In genomic region chr11:91773090-91773489, GRCh38 we compare ENCODE assay signal across 12 cellular contexts.
A peak's percentile ranks its signal among the peaks of the same experiment; 100 is the strongest.
DNase-seq lines count a peak whose midpoint lies in the region; ATAC-seq and TF ChIP-seq lines count a peak whose summit lies in the region.
"Had no signal": no experiment of that assay in that cellular context is flagged by ENCODE, and none has a peak within 500 bp of the region (broad histone marks: within the 10 kb centered on the region; RNA-seq: fewer than 3 reads in every experiment).

No MANE protein-coding gene starts in this region.

- no peak overlapping the region for H3K9ac ChIP-seq in mesenchymal stem cell (ENCODE audit: low read length)
- H3K9ac ChIP-seq: GM23248 had no signal

- no peak overlapping the region for H3K4ac ChIP-seq in mesenchymal stem cell (ENCODE audit: low read depth in 1 of 2, low read length in 2 of 2)

- H3K27ac ChIP-seq in mesenchymal stem cell (ENCODE audit: low read length, poor library complexity, severe bottlenecking) (no peak overlapping the region), adrenal gland (no peak overlapping the region)
- H3K27ac ChIP-seq: GM23248 had no signal

- no peak overlapping the region for H2BK12ac ChIP-seq in mesenchymal stem cell (ENCODE audit: low read length in 2 of 2)

- no peak overlapping the region for H3K23ac ChIP-seq in mesenchymal stem cell (ENCODE audit: low read length in 2 of 2)

- H3K27me3 ChIP-seq in mesenchymal stem cell (ENCODE audit: control insufficient read depth in 1 of 2, insufficient read depth in 1 of 2, low read length in 2 of 2) (peaks cover 0 to 3% of the 10 kb centered on the region in 2 experiments), adrenal gland (no peaks in the 10 kb centered on the region)

- no peak overlapping the region for H2BK15ac ChIP-seq in mesenchymal stem cell (ENCODE audit: low read depth, poor library complexity, severe bottlenecking)

- peak; percentile 60 for ATAC-seq in SK-N-SH treated with all-trans-retinoic acid at 6 μM for 48 hours
- ATAC-seq: GM12878 had no signal

- no peak overlapping the region for H4K91ac ChIP-seq in mesenchymal stem cell (ENCODE audit: low read length)

- no peak for TF ChIP-seq POLR2A in adrenal gland (IDR thresholded peaks at IDR 0.05)

- no peak overlapping the region for H2BK120ac ChIP-seq in mesenchymal stem cell (ENCODE audit: low read depth, low read length)

- H4K8ac ChIP-seq in mesenchymal stem cell (ENCODE audit: low read length): no peak overlapping the region

- 74% methylated on average over 2 of the region's 2 CpGs for WGBS in mesenchymal stem cell
- 82 to 97% (median 93%) methylated on average over 2 of the region's 2 CpGs for WGBS in adrenal gland, 4 donors

- no peak overlapping the region for H2AK5ac ChIP-seq in mesenchymal stem cell (ENCODE audit: low read length, severe bottlenecking)

- H2BK5ac ChIP-seq in mesenchymal stem cell (ENCODE audit: low read depth, low read length, poor library complexity, severe bottlenecking): no peak overlapping the region

- H3K14ac ChIP-seq in mesenchymal stem cell (ENCODE audit: low read length in 2 of 2): no peak overlapping the region

- H2AFZ ChIP-seq in mesenchymal stem cell (ENCODE audit: low read depth, low read length): no peak overlapping the region
- H2AFZ ChIP-seq: GM23248 had no signal

- in situ Hi-C loops in KBM-7 (cut with MboI; ENCODE audit: low pct_unique_long_range_greater_than_20kb, low sequenced_read_pairs): no loop called here

- no peaks in the 10 kb centered on the region for H3K9me3 ChIP-seq in mesenchymal stem cell (ENCODE audit: control insufficient read depth, low read length)
- no peaks in the 10 kb centered on the region for H3K9me3 ChIP-seq in adrenal gland (replicated peaks in 1 of 3)

- no peak overlapping the region for H3K4me3 ChIP-seq in mesenchymal stem cell (ENCODE audit: insufficient read depth in 1 of 2, low read depth in 1 of 2, low read length in 2 of 2)
- H3K4me3 ChIP-seq in adrenal gland: no peak overlapping the region
- H3K4me3 ChIP-seq: GM12878, GM23248 had no signal

- intact Hi-C loops in adrenal gland (cut with DNase I): no loop called here

- DNase-seq in DMS53 (lab: John Stamatoyannopoulos, UW) (peak; percentile 58), KBM-7 (peak; percentile 3), mesenchymal stem cell (peak; percentile 34), GDM1 (lab: John Stamatoyannopoulos, UW) (no peak), adrenal gland (no peak), anterior cingulate cortex (lab: John Stamatoyannopoulos, UW) (no peak)
- DNase-seq: activated CD4-positive, alpha-beta memory T cell treated with anti-CD3 and anti-CD28 coated beads for 36 hours; GM23248; NCI-H1694; T-helper 2 cell had no signal

- no peaks in the 10 kb centered on the region for H3K79me1 ChIP-seq in mesenchymal stem cell (replicated peaks; ENCODE audit: low read length, poor library complexity, severe bottlenecking)

- TF ChIP-seq CTCF in adrenal gland (IDR thresholded peaks at IDR 0.05): no peak

- H3K18ac ChIP-seq in mesenchymal stem cell (ENCODE audit: low read depth in 1 of 2, low read length in 2 of 2): no peak overlapping the region

- no peaks in the 10 kb centered on the region for H3K4me1 ChIP-seq in mesenchymal stem cell (ENCODE audit: control insufficient read depth, insufficient read depth, low read depth, low read length)
- H3K4me1 ChIP-seq in adrenal gland (replicated peaks in 1 of 2): no peaks in the 10 kb centered on the region

- H3K4me2 ChIP-seq in mesenchymal stem cell (ENCODE audit: low read length, poor library complexity, severe bottlenecking): no peak overlapping the region

- H3K36me3 ChIP-seq in mesenchymal stem cell (ENCODE audit: control insufficient read depth in 1 of 2, insufficient read depth in 2 of 2, low read depth in 1 of 2, low read length in 2 of 2) (no peaks in the 10 kb centered on the region), adrenal gland (replicated peaks in 1 of 2) (no peaks in the 10 kb centered on the region)

TF ChIP-seq in SK-N-SH treated with all-trans-retinoic acid at 6 μM for 48 hours, 23 proteins besides CTCF, POLR2A, EP300 and RAD21:
- TF ChIP-seq BACH2 (CRISPR knock-in tag; IDR thresholded peaks at IDR 0.05; ENCODE audit: borderline replicate concordance) (no peak), ZFP3 (CRISPR knock-in tag; IDR thresholded peaks at IDR 0.05) (no peak)

Comparison
In these comparisons a context has a peak if more than half of its experiments do, and no peak if none do; other contexts are left out.
1. DNase-seq: peak in DMS53 (single experiment), KBM-7 (single experiment) and mesenchymal stem cell (single experiment); none in GDM1 (single experiment), adrenal gland (0 of 7) and anterior cingulate cortex (0 of 58).